ENCODE assay signal across 1 cellular context in genomic region chr1:144551543-144552424, GRCh38.
TF ChIP-seq lines count a peak whose summit lies in the region.

No MANE protein-coding gene starts in this region.

TF ChIP-seq in K562, 482 proteins besides CTCF, POLR2A, EP300 and RAD21 (continued from another document and continues in another):
- TF ChIP-seq, protein P1, sequence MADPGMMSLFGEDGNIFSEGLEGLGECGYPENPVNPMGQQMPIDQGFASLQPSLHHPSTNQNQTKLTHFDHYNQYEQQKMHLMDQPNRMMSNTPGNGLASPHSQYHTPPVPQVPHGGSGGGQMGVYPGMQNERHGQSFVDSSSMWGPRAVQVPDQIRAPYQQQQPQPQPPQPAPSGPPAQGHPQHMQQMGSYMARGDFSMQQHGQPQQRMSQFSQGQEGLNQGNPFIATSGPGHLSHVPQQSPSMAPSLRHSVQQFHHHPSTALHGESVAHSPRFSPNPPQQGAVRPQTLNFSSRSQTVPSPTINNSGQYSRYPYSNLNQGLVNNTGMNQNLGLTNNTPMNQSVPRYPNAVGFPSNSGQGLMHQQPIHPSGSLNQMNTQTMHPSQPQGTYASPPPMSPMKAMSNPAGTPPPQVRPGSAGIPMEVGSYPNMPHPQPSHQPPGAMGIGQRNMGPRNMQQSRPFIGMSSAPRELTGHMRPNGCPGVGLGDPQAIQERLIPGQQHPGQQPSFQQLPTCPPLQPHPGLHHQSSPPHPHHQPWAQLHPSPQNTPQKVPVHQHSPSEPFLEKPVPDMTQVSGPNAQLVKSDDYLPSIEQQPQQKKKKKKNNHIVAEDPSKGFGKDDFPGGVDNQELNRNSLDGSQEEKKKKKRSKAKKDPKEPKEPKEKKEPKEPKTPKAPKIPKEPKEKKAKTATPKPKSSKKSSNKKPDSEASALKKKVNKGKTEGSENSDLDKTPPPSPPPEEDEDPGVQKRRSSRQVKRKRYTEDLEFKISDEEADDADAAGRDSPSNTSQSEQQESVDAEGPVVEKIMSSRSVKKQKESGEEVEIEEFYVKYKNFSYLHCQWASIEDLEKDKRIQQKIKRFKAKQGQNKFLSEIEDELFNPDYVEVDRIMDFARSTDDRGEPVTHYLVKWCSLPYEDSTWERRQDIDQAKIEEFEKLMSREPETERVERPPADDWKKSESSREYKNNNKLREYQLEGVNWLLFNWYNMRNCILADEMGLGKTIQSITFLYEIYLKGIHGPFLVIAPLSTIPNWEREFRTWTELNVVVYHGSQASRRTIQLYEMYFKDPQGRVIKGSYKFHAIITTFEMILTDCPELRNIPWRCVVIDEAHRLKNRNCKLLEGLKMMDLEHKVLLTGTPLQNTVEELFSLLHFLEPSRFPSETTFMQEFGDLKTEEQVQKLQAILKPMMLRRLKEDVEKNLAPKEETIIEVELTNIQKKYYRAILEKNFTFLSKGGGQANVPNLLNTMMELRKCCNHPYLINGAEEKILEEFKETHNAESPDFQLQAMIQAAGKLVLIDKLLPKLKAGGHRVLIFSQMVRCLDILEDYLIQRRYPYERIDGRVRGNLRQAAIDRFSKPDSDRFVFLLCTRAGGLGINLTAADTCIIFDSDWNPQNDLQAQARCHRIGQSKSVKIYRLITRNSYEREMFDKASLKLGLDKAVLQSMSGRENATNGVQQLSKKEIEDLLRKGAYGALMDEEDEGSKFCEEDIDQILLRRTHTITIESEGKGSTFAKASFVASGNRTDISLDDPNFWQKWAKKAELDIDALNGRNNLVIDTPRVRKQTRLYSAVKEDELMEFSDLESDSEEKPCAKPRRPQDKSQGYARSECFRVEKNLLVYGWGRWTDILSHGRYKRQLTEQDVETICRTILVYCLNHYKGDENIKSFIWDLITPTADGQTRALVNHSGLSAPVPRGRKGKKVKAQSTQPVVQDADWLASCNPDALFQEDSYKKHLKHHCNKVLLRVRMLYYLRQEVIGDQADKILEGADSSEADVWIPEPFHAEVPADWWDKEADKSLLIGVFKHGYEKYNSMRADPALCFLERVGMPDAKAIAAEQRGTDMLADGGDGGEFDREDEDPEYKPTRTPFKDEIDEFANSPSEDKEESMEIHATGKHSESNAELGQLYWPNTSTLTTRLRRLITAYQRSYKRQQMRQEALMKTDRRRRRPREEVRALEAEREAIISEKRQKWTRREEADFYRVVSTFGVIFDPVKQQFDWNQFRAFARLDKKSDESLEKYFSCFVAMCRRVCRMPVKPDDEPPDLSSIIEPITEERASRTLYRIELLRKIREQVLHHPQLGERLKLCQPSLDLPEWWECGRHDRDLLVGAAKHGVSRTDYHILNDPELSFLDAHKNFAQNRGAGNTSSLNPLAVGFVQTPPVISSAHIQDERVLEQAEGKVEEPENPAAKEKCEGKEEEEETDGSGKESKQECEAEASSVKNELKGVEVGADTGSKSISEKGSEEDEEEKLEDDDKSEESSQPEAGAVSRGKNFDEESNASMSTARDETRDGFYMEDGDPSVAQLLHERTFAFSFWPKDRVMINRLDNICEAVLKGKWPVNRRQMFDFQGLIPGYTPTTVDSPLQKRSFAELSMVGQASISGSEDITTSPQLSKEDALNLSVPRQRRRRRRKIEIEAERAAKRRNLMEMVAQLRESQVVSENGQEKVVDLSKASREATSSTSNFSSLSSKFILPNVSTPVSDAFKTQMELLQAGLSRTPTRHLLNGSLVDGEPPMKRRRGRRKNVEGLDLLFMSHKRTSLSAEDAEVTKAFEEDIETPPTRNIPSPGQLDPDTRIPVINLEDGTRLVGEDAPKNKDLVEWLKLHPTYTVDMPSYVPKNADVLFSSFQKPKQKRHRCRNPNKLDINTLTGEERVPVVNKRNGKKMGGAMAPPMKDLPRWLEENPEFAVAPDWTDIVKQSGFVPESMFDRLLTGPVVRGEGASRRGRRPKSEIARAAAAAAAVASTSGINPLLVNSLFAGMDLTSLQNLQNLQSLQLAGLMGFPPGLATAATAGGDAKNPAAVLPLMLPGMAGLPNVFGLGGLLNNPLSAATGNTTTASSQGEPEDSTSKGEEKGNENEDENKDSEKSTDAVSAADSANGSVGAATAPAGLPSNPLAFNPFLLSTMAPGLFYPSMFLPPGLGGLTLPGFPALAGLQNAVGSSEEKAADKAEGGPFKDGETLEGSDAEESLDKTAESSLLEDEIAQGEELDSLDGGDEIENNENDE (IDR thresholded peaks at IDR 0.05; ENCODE audit: low read depth, low read length), result no peak
- TF ChIP-seq, protein P2, sequence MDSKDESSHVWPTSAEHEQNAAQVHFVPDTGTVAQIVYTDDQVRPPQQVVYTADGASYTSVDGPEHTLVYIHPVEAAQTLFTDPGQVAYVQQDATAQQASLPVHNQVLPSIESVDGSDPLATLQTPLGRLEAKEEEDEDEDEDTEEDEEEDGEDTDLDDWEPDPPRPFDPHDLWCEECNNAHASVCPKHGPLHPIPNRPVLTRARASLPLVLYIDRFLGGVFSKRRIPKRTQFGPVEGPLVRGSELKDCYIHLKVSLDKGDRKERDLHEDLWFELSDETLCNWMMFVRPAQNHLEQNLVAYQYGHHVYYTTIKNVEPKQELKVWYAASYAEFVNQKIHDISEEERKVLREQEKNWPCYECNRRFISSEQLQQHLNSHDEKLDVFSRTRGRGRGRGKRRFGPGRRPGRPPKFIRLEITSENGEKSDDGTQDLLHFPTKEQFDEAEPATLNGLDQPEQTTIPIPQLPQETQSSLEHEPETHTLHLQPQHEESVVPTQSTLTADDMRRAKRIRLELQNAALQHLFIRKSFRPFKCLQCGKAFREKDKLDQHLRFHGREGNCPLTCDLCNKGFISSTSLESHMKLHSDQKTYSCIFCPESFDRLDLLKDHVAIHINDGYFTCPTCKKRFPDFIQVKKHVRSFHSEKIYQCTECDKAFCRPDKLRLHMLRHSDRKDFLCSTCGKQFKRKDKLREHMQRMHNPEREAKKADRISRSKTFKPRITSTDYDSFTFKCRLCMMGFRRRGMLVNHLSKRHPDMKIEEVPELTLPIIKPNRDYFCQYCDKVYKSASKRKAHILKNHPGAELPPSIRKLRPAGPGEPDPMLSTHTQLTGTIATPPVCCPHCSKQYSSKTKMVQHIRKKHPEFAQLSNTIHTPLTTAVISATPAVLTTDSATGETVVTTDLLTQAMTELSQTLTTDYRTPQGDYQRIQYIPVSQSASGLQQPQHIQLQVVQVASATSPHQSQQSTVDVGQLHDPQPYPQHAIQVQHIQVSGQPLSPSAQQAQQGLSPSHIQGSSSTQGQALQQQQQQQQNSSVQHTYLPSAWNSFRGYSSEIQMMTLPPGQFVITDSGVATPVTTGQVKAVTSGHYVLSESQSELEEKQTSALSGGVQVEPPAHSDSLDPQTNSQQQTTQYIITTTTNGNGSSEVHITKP (IDR thresholded peaks at IDR 0.05; ENCODE audit: partially characterized antibody), result peak; percentile 74
- TF ChIP-seq ZNF175 (CRISPR knock-in tag; IDR thresholded peaks at IDR 0.05; ENCODE audit: low read depth) (no peak; the same call in 1 of the 2 replicates), GTF3C2 (IDR thresholded peaks at IDR 0.05; ENCODE audit: borderline replicate concordance, extremely low read depth, insufficient read length) (no peak), RBM15 (IDR thresholded peaks at IDR 0.05; ENCODE audit: insufficient read depth, low read length) (no peak), TCF3 (CRISPR knock-in tag; IDR thresholded peaks at IDR 0.05) (peak; percentile 34; the same call in 1 of the 2 replicates), NFATC3 (IDR thresholded peaks at IDR 0.05) (peak; percentile 92), NFE2 (IDR thresholded peaks at IDR 0.05; ENCODE audit: low read depth) (0 out of 2 replicates have a peak, but pooled peaks have one; percentile 2), RFX5 (IDR thresholded peaks at IDR 0.05; ENCODE audit: low read depth, low read length) (no peak), NBN (IDR thresholded peaks at IDR 0.05; ENCODE audit: low read depth) (peak; percentile 94; the same call in 1 of the 2 replicates), SIN3A (IDR thresholded peaks at IDR 0.05; ENCODE audit: borderline replicate concordance in 2 of 2, control insufficient read depth in 1 of 2, low read depth in 2 of 2, low read length in 2 of 2) (peak in 1 of 2 experiments; percentile 92; a peak in 1 of 4 replicates), E2F5 (CRISPR knock-in tag; IDR thresholded peaks at IDR 0.05) (peak; percentile 70; the same call in 1 of the 2 replicates)
- TF ChIP-seq, protein P3, sequence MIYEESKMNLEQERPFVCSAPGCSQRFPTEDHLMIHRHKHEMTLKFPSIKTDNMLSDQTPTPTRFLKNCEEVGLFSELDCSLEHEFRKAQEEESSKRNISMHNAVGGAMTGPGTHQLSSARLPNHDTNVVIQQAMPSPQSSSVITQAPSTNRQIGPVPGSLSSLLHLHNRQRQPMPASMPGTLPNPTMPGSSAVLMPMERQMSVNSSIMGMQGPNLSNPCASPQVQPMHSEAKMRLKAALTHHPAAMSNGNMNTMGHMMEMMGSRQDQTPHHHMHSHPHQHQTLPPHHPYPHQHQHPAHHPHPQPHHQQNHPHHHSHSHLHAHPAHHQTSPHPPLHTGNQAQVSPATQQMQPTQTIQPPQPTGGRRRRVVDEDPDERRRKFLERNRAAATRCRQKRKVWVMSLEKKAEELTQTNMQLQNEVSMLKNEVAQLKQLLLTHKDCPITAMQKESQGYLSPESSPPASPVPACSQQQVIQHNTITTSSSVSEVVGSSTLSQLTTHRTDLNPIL (CRISPR knock-in tag; IDR thresholded peaks at IDR 0.05), result peak; percentile 81; the same call in 1 of the 2 replicates
- TF ChIP-seq, protein P4, sequence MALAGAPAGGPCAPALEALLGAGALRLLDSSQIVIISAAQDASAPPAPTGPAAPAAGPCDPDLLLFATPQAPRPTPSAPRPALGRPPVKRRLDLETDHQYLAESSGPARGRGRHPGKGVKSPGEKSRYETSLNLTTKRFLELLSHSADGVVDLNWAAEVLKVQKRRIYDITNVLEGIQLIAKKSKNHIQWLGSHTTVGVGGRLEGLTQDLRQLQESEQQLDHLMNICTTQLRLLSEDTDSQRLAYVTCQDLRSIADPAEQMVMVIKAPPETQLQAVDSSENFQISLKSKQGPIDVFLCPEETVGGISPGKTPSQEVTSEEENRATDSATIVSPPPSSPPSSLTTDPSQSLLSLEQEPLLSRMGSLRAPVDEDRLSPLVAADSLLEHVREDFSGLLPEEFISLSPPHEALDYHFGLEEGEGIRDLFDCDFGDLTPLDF (CRISPR knock-in tag; IDR thresholded peaks at IDR 0.05), result no peak; the same call in 1 of the 2 replicates
- TF ChIP-seq, protein P5, sequence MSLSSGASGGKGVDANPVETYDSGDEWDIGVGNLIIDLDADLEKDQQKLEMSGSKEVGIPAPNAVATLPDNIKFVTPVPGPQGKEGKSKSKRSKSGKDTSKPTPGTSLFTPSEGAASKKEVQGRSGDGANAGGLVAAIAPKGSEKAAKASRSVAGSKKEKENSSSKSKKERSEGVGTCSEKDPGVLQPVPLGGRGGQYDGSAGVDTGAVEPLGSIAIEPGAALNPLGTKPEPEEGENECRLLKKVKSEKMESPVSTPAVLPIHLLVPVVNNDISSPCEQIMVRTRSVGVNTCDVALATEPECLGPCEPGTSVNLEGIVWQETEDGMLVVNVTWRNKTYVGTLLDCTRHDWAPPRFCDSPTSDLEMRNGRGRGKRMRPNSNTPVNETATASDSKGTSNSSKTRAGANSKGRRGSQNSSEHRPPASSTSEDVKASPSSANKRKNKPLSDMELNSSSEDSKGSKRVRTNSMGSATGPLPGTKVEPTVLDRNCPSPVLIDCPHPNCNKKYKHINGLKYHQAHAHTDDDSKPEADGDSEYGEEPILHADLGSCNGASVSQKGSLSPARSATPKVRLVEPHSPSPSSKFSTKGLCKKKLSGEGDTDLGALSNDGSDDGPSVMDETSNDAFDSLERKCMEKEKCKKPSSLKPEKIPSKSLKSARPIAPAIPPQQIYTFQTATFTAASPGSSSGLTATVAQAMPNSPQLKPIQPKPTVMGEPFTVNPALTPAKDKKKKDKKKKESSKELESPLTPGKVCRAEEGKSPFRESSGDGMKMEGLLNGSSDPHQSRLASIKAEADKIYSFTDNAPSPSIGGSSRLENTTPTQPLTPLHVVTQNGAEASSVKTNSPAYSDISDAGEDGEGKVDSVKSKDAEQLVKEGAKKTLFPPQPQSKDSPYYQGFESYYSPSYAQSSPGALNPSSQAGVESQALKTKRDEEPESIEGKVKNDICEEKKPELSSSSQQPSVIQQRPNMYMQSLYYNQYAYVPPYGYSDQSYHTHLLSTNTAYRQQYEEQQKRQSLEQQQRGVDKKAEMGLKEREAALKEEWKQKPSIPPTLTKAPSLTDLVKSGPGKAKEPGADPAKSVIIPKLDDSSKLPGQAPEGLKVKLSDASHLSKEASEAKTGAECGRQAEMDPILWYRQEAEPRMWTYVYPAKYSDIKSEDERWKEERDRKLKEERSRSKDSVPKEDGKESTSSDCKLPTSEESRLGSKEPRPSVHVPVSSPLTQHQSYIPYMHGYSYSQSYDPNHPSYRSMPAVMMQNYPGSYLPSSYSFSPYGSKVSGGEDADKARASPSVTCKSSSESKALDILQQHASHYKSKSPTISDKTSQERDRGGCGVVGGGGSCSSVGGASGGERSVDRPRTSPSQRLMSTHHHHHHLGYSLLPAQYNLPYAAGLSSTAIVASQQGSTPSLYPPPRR (CRISPR knock-in tag; IDR thresholded peaks at IDR 0.05; ENCODE audit: borderline replicate concordance), result 0 out of 2 replicates have a peak, but pooled peaks have one; percentile 42
